In genomic region chr2:37928377-37928776, GRCh38 we compare ENCODE assay signal across 1 cellular context.
TF ChIP-seq lines count a peak whose summit lies in the region.

No MANE protein-coding gene starts in this region.

TF ChIP-seq in liver, 16 proteins besides CTCF, POLR2A, EP300 and RAD21 (continued from another document):
- TF ChIP-seq ATF3 (IDR thresholded peaks at IDR 0.05) (no peak), SP1 (IDR thresholded peaks at IDR 0.05) (peak; percentile 15), GABPA (IDR thresholded peaks at IDR 0.05 in 1 of 2, conservative IDR thresholded peaks at IDR 0.05 in 1 of 2) (no peak), EGR1 (IDR thresholded peaks at IDR 0.05; ENCODE audit: low read depth in 2 of 2) (no peak)
TF ChIP-seq in liver: peak in this region for 5.
